Comparison of ENCODE assay signal across 21 cellular contexts in the genomic region with DNA sequence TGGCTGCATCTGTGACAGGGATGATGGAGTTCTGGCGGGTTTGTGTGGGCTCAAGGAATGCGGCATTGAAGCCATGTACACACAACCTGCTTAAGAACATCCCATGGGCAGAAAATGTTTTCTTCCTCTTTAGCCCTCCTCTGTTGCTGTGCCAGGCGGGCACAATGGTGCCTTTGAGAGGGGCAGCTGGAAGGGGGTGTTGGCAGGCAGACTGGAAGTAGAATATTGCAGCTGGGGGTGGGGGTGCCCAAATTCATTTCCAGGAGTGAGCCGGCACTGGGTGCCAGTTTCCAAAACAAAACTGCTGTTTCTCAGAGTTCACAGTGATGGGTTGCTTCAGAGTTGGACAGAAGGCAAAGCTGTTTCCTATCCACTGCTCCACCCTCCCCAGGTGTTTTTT.
DNase-seq lines count a peak whose midpoint lies in the region; ATAC-seq lines count a peak whose summit lies in the region.
"Had no signal": no experiment of that assay in that cellular context is flagged by ENCODE, and none has a peak within 500 bp of the region (broad histone marks: within the 10 kb centered on the region; RNA-seq: fewer than 3 reads in every experiment).

No MANE protein-coding gene starts in this region.

- intact Hi-C loops in posterior cingulate gyrus (cut with DNase I): loop anchor here (5.0 kb wide), 1 partner anchor 103 kb away; no protein-coding TSS in a partner anchor
- intact Hi-C loops in Right ventricle myocardium superior (cut with DNase I): no loop called here

- no peaks in the 10 kb centered on the region for H3K4me1 Mint-ChIP-seq in T-cell

- no peak overlapping the region for H3K27ac Mint-ChIP-seq in T-cell
- H3K27ac Mint-ChIP-seq: CD8-positive, alpha-beta T cell; GM23338 had no signal

- no peak for ATAC-seq in HG03045 (IDR thresholded peaks at IDR 0.05; ENCODE audit: unreplicated experiment)
- no peak for ATAC-seq in Right ventricle myocardium superior (ENCODE audit: poor library complexity)
- no peak for ATAC-seq in T-cell (replicated peaks in 1 of 4)
- ATAC-seq: CD8-positive, alpha-beta T cell; GM23338; Right ventricle myocardium inferior had no signal

- no peaks in the 10 kb centered on the region for H3K9me3 Mint-ChIP-seq in T-cell
- H3K9me3 Mint-ChIP-seq: CD8-positive, alpha-beta T cell; GM23338 had no signal

- DNase-seq in astrocyte of the hippocampus (ENCODE audit: low read depth, low spot score): peak; percentile 15
- peak; percentile 69 for DNase-seq in inferior parietal cortex (ENCODE audit: extremely low spot score)
- DNase-seq in posterior cingulate gyrus: peak; percentile 66 to 97 (median 79)
- no peak for DNase-seq in NCI-H2171 (lab: John Stamatoyannopoulos, UW)
- no peak for DNase-seq in Right ventricle myocardium superior
- no peak for DNase-seq in T-cell
- DNase-seq: Calu3; CD8-positive, alpha-beta T cell; DMS153; HCEC 1CT; Karpas-422; MV-4-11; NCI-H1105 treated with DMSO at 0.1 percent for 48 hours; NCI-H2029 treated with DMSO at 0.1 percent for 48 hours; NCI-H345; NCI-H524 treated with DMSO at 0.1 percent for 48 hours; NCI-H82; OCI-M1 had no signal

- no peak overlapping the region for H3K4me3 Mint-ChIP-seq in T-cell
- H3K4me3 Mint-ChIP-seq: CD8-positive, alpha-beta T cell; GM23338 had no signal

- CTCF ChIA-PET in T-cell (lab: Charles Lee): no interaction called here

- peaks cover 1 to 2% of the 10 kb centered on the region in 2 donors for H3K27me3 Mint-ChIP-seq in T-cell

- POLR2A ChIA-PET in T-cell (lab: Charles Lee): no interaction called here

- no peaks in the 10 kb centered on the region for H3K36me3 Mint-ChIP-seq in T-cell
- H3K36me3 Mint-ChIP-seq: CD8-positive, alpha-beta T cell had no signal

Comparison
In these comparisons a context has a peak if more than half of its experiments do, and no peak if none do; other contexts are left out.
1. DNase-seq: peak in astrocyte of the hippocampus (single experiment), inferior parietal cortex (single experiment) and posterior cingulate gyrus (10 of 10); none in NCI-H2171 (single experiment), Right ventricle myocardium superior (single experiment) and T-cell (0 of 34).